In the genomic region with DNA sequence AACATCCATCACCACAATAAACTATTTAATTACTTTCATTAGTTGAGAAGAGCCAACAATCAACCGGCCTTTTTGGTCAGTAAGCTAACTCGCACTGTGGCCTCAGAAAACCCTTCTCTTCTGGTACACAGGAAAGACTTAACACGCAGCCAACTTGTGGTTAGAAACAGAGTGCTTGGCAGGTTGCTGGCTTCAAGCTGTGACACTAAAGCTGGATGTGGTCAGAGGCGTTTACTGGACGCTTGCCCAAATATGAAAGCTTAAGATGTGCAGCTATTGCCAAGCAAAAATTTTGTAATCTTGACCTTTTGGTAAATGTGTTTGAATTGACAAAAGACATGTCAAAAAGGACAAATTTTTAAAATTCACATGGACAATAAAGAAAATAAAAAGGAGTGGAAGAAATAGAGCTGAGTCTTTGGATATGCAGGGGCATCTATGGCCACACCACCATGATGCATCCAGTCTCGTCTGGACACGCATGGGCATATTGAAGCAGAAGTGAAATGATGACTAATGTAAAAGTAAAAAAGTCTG, we compare ENCODE assay signal across 1 cellular context.
TF ChIP-seq lines count a peak whose summit lies in the region.

No MANE protein-coding gene starts in this region.

TF ChIP-seq in GM23338, 12 proteins besides CTCF, POLR2A, EP300 and RAD21 (continued from another document):
- TF ChIP-seq ZNF462 (CRISPR knock-in tag; IDR thresholded peaks at IDR 0.05) (no peak), CREB1 (CRISPR knock-in tag; IDR thresholded peaks at IDR 0.05; ENCODE audit: low read depth) (no peak), ZNF114 (CRISPR knock-in tag; IDR thresholded peaks at IDR 0.05) (no peak), STAT1 (IDR thresholded peaks at IDR 0.05; ENCODE audit: unreplicated experiment) (no peak), EZH2 (IDR thresholded peaks at IDR 0.05; ENCODE audit: low read depth, unreplicated experiment) (no peak), JUNB (IDR thresholded peaks at IDR 0.05; ENCODE audit: unreplicated experiment) (no peak), EZH2phosphoT487 (IDR thresholded peaks at IDR 0.05; ENCODE audit: unreplicated experiment) (no peak), POLR2AphosphoS5 (IDR thresholded peaks at IDR 0.05; ENCODE audit: low read depth) (no peak), ZNF331 (CRISPR knock-in tag; IDR thresholded peaks at IDR 0.05; ENCODE audit: low read depth) (no peak)
- TF ChIP-seq, protein P1, sequence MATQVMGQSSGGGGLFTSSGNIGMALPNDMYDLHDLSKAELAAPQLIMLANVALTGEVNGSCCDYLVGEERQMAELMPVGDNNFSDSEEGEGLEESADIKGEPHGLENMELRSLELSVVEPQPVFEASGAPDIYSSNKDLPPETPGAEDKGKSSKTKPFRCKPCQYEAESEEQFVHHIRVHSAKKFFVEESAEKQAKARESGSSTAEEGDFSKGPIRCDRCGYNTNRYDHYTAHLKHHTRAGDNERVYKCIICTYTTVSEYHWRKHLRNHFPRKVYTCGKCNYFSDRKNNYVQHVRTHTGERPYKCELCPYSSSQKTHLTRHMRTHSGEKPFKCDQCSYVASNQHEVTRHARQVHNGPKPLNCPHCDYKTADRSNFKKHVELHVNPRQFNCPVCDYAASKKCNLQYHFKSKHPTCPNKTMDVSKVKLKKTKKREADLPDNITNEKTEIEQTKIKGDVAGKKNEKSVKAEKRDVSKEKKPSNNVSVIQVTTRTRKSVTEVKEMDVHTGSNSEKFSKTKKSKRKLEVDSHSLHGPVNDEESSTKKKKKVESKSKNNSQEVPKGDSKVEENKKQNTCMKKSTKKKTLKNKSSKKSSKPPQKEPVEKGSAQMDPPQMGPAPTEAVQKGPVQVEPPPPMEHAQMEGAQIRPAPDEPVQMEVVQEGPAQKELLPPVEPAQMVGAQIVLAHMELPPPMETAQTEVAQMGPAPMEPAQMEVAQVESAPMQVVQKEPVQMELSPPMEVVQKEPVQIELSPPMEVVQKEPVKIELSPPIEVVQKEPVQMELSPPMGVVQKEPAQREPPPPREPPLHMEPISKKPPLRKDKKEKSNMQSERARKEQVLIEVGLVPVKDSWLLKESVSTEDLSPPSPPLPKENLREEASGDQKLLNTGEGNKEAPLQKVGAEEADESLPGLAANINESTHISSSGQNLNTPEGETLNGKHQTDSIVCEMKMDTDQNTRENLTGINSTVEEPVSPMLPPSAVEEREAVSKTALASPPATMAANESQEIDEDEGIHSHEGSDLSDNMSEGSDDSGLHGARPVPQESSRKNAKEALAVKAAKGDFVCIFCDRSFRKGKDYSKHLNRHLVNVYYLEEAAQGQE (IDR thresholded peaks at IDR 0.05; ENCODE audit: unreplicated experiment), result no peak
TF ChIP-seq in GM23338: peak in this region for 0.
